9 cellular contexts compared by ENCODE assay signal in the genomic region with DNA sequence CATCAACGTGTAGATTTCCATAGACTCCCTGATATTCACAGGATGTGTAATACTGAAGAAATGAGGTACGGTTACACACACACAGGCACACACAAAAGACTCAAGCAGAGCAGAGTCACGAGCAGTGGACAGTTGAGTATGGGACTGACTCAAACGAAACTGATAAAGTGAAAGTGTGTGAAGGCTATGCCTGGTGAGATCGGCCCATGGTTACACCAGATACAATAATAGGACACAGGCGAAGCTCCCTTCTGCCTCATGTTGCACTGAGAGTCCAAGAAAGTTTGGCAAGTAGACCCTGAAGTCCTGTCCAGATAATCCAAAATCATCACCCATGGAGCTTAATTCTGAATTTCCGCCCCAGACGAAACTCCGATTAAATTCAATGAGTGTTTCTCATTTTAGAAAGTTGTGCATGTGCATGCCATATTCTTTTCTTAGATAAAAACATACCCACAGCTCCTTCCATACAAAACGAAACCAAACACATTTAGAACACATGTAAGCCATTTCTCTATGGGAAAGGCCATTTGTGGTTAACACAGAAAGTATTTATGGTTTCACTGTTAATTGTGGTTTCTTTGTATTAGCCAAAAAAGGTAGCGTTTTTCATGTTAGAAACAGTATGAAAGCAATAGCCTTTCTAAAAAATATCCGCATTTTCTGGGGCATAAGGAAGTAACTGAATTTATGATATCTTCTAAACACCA.
DNase-seq lines count a peak whose midpoint lies in the region; ATAC-seq and TF ChIP-seq lines count a peak whose summit lies in the region.
"Had no signal": no experiment of that assay in that cellular context is flagged by ENCODE, and none has a peak within 500 bp of the region (broad histone marks: within the 10 kb centered on the region; RNA-seq: fewer than 3 reads in every experiment).

No MANE protein-coding gene starts in this region.

- H3K27ac ChIP-seq in body of pancreas, result no peak overlapping the region
- H3K27ac ChIP-seq: SJCRH30 had no signal

- ATAC-seq in GM21447 (IDR thresholded peaks at IDR 0.05; ENCODE audit: unreplicated experiment) (peak; percentile 94), HG03575 (IDR thresholded peaks at IDR 0.05; ENCODE audit: extremely low read depth, insufficient number of reproducible peaks, low FRiP score, unreplicated experiment) (peak; percentile 87), body of pancreas (peak; percentile 24)

- TF ChIP-seq POLR2A in body of pancreas (IDR thresholded peaks at IDR 0.05), result no peak

- no peaks in the 10 kb centered on the region for H3K4me1 ChIP-seq in body of pancreas

- 58 to 67% methylated on average over 12 of the region's 12 CpGs for WGBS in body of pancreas, 2 donors

- H3K27me3 ChIP-seq in body of pancreas, result no peaks in the 10 kb centered on the region
- H3K27me3 ChIP-seq: SJCRH30 had no signal

- no peaks in the 10 kb centered on the region for H3K9me3 ChIP-seq in body of pancreas
- H3K9me3 ChIP-seq: SJCRH30 had no signal

- H3K36me3 ChIP-seq in body of pancreas (replicated peaks in 1 of 2; ENCODE audit: insufficient read depth in 1 of 2, low read depth in 2 of 2), result no peaks in the 10 kb centered on the region
- H3K36me3 ChIP-seq: SJCRH30 had no signal

- TF ChIP-seq CTCF in body of pancreas (IDR thresholded peaks at IDR 0.05), result no peak

- intact Hi-C loops in body of pancreas (cut with DNase I), result no loop called here

- no peak overlapping the region for H3K4me3 ChIP-seq in body of pancreas
- H3K4me3 ChIP-seq: SJCRH30 had no signal

- peak; percentile 44 for DNase-seq in GM04504 (ENCODE audit: low read depth)
- no peak for DNase-seq in body of pancreas
- DNase-seq in NCI-H82 treated with DMSO at 0.1 percent for 48 hours (lab: John Stamatoyannopoulos, UW; ENCODE audit: unreplicated experiment), result no peak
- no peak for DNase-seq in superior temporal gyrus (ENCODE audit: extremely low spot score)
- DNase-seq in activated CD4-positive, alpha-beta T cell treated with anti-CD3 and anti-CD28 coated beads, Interleukin-2, amount 50 U/mL, for 1 hour, result no peak
- no peak for DNase-seq in NCI-H2171 (lab: John Stamatoyannopoulos, UW)

Comparison
In these comparisons a context has a peak if more than half of its experiments do, and no peak if none do; other contexts are left out.
1. ATAC-seq: peak in every context shown above with its lines; median percentile 94 in GM21447; 87 in HG03575; 24 in body of pancreas.